ENCODE assay signal across 8 cellular contexts in the genomic region with DNA sequence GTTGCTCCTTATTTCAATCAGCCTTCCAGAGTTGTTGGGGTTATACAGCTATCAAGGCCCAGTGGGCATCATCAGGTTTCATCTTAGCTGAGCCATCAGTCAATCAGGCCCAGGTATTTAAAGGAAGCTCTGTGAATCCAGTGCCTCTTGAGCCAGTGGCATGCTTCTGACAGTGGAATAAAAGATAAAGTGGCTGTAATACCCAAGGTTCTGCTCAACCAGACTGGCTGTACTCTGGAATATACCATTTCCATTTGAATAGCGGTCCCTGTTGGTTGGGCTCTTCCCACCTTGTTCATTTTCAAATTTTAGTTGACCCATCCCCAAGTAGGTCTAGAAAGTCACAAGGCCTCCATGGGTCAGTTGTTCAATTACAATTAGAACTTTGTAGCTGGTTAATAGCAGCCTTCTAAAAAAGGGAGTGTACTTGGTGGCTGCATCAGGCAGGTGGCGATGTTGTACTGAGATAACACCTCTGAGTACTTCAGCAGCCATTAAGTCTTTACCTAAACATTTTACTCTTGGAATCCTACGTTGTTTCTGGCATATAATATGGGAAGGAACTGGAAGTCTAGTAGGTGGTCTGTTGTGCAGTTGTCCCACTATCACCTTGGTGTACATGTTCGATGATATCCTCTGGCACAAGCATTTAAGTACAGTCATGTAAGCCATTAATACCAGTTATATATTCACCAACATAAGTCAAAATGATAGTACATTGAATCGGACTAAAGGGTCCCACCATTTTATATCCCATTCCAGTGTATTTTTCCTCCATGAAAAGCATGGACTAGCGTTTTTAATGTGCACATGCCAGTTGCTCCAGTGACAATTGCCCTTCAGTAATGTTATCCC.
DNase-seq lines count a peak whose midpoint lies in the region; ATAC-seq and TF ChIP-seq lines count a peak whose summit lies in the region.

No MANE protein-coding gene starts in this region.

- no peak overlapping the region for H3K27ac Mint-ChIP-seq in naive B cell

- no peaks in the 10 kb centered on the region for H3K27me3 ChIP-seq in effector memory CD4-positive, alpha-beta T cell (replicated peaks; ENCODE audit: control insufficient read depth, insufficient read depth, low read length, poor library complexity, severe bottlenecking)

- H3K36me3 ChIP-seq in effector memory CD4-positive, alpha-beta T cell (ENCODE audit: control insufficient read depth, insufficient read depth, low read length): no peaks in the 10 kb centered on the region

- DNase-seq in AG04449 (ENCODE audit: low read depth, low spot score) (peak; percentile 14), GM13976 (ENCODE audit: low spot score) (peak; percentile 47), NCI-H146 treated with DMSO at 0.1 percent for 48 hours (lab: John Stamatoyannopoulos, UW; ENCODE audit: unreplicated experiment) (peak; percentile 39), T1000 (lab: John Stamatoyannopoulos, UW) (peak; percentile 76), naive B cell (peak; percentile 17), inferior parietal cortex (ENCODE audit: extremely low spot score) (no peak), OCI-M2 (lab: John Stamatoyannopoulos, UW; ENCODE audit: unreplicated experiment) (no peak)
- peak in 2 of 3 donors; percentile 1 to 9 for DNase-seq in effector memory CD4-positive, alpha-beta T cell

- H3K4me3 ChIP-seq in AG04449 (ENCODE audit: low read depth, low read length): no peak overlapping the region
- no peak overlapping the region for H3K4me3 ChIP-seq in effector memory CD4-positive, alpha-beta T cell (ENCODE audit: insufficient read depth, low read depth, low read length, poor library complexity, severe bottlenecking)

- no peaks in the 10 kb centered on the region for H3K9me3 ChIP-seq in effector memory CD4-positive, alpha-beta T cell (ENCODE audit: control insufficient read depth, low read length)

- CTCF ChIA-PET in AG04449 (lab: Yijun Ruan, JAX): interaction anchor here (0.6 to 3.2 kb wide), 41 partner anchors 8 to 609 kb away, joined by 3 to 31 read pairs (median 4); partner anchors contain the start of gene TBX2

- no peak overlapping the region for H3K4me3 Mint-ChIP-seq in naive B cell

- no peaks in the 10 kb centered on the region for H3K4me1 ChIP-seq in effector memory CD4-positive, alpha-beta T cell (ENCODE audit: control insufficient read depth, insufficient read depth, low read length, poor library complexity, severe bottlenecking)

- peaks cover 0 to 8% (median 7%) of the 10 kb centered on the region in 3 donors for H3K27me3 Mint-ChIP-seq in naive B cell

- peaks cover 13 to 18% of the 10 kb centered on the region in 2 donors for H3K36me3 Mint-ChIP-seq in naive B cell

- H3K9me3 Mint-ChIP-seq in naive B cell: peaks cover 4 to 14% (median 14%) of the 10 kb centered on the region in 7 donors

- peak; percentile 71 for TF ChIP-seq CTCF in AG04449 (IDR thresholded peaks at IDR 0.05; ENCODE audit: insufficient read depth, low read length, missing control alignments)
- TF ChIP-seq CTCF in GM13976 (IDR thresholded peaks at IDR 0.05; ENCODE audit: borderline replicate concordance, control extremely low read depth, extremely low read depth, insufficient read depth, missing control alignments): peak; percentile 32

- POLR2A ChIA-PET in AG04449 (lab: Yijun Ruan, JAX): interaction anchor here (1.4 kb wide), 1 partner anchor 427 kb away, joined by 4 read pairs; the partner anchor contains the start of gene TBX2

- in situ Hi-C loops in GM13976 (cut with MboI; ENCODE audit: low sequenced_read_pairs, unreplicated experiment): loop anchor here (25.0 kb wide), 1 partner anchor 234 kb away; no protein-coding TSS in a partner anchor

- no peak overlapping the region for H3K27ac ChIP-seq in effector memory CD4-positive, alpha-beta T cell (ENCODE audit: insufficient read depth, low read length, poor library complexity, severe bottlenecking)

- ATAC-seq in naive B cell (ENCODE audit: low read depth in 2 of 2): no peak

- no peaks in the 10 kb centered on the region for H3K4me1 Mint-ChIP-seq in naive B cell

Comparison
In these comparisons a context has a peak if more than half of its experiments do, and no peak if none do; other contexts are left out.
1. DNase-seq: peak in AG04449 (single experiment), GM13976 (single experiment), NCI-H146 treated with DMSO at 0.1 percent for 48 hours (single experiment), T1000 (single experiment), effector memory CD4-positive, alpha-beta T cell (2 of 3) and naive B cell (single experiment); none in inferior parietal cortex (single experiment) and OCI-M2 (single experiment).